1 cellular context compared by ENCODE assay signal in the genomic region with DNA sequence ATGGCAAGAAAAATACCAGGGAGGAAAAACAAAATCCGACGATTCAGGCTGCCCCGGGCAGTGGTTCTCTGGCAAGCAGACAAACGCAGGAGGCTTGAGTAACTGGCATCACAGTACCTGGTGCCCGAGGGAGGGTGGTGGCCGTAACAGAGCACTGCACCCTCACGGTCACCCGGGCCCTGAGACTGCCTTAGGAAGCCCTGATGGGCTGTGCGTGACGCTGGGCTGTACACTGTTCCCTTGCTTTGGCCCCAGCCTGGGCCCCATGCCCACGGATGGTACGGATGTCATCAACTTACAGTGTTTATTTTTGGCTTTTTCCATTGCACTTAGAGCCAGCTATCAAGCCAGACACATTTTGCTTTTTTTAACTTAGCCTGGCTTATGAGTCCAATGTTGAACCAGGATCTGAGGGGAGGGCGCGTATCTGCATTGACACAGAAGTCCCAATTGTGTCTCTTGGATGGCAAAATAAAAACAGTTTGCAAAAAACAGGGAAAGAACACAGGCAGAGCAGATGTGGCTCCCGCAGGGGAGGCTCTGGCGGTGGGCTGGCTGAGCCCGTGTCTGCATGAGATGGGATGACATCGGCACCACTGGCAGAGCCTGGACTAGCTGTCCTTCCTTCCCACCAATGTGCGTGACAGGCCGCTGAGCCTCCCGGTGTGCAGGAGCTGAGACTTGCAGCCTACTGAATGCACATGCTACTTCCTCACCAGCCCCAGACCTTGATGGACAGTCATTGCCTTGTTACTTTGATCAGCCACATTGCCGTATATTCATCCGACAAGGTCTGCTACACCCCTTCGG.
TF ChIP-seq lines count a peak whose summit lies in the region.

No MANE protein-coding gene starts in this region.

TF ChIP-seq in WTC11, 78 proteins besides CTCF, POLR2A, EP300 and RAD21 (continued from another document):
- TF ChIP-seq, protein P1, sequence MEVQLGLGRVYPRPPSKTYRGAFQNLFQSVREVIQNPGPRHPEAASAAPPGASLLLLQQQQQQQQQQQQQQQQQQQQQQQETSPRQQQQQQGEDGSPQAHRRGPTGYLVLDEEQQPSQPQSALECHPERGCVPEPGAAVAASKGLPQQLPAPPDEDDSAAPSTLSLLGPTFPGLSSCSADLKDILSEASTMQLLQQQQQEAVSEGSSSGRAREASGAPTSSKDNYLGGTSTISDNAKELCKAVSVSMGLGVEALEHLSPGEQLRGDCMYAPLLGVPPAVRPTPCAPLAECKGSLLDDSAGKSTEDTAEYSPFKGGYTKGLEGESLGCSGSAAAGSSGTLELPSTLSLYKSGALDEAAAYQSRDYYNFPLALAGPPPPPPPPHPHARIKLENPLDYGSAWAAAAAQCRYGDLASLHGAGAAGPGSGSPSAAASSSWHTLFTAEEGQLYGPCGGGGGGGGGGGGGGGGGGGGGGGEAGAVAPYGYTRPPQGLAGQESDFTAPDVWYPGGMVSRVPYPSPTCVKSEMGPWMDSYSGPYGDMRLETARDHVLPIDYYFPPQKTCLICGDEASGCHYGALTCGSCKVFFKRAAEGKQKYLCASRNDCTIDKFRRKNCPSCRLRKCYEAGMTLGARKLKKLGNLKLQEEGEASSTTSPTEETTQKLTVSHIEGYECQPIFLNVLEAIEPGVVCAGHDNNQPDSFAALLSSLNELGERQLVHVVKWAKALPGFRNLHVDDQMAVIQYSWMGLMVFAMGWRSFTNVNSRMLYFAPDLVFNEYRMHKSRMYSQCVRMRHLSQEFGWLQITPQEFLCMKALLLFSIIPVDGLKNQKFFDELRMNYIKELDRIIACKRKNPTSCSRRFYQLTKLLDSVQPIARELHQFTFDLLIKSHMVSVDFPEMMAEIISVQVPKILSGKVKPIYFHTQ (CRISPR knock-in tag; IDR thresholded peaks at IDR 0.05): no peak
- TF ChIP-seq, protein P2, sequence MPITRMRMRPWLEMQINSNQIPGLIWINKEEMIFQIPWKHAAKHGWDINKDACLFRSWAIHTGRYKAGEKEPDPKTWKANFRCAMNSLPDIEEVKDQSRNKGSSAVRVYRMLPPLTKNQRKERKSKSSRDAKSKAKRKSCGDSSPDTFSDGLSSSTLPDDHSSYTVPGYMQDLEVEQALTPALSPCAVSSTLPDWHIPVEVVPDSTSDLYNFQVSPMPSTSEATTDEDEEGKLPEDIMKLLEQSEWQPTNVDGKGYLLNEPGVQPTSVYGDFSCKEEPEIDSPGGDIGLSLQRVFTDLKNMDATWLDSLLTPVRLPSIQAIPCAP (CRISPR knock-in tag; IDR thresholded peaks at IDR 0.05): no peak
- TF ChIP-seq GRHL2 (CRISPR knock-in tag; IDR thresholded peaks at IDR 0.05; ENCODE audit: insufficient replicate concordance, severe bottlenecking) (no peak), JUN (CRISPR knock-in tag; IDR thresholded peaks at IDR 0.05) (no peak), HMGA2 (CRISPR knock-in tag; IDR thresholded peaks at IDR 0.05) (no peak), OVOL2 (CRISPR knock-in tag; IDR thresholded peaks at IDR 0.05; ENCODE audit: borderline replicate concordance) (no peak)
- TF ChIP-seq, protein P3, sequence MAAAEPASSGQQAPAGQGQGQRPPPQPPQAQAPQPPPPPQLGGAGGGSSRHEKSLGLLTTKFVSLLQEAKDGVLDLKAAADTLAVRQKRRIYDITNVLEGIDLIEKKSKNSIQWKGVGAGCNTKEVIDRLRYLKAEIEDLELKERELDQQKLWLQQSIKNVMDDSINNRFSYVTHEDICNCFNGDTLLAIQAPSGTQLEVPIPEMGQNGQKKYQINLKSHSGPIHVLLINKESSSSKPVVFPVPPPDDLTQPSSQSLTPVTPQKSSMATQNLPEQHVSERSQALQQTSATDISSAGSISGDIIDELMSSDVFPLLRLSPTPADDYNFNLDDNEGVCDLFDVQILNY (CRISPR knock-in tag; IDR thresholded peaks at IDR 0.05): no peak
- TF ChIP-seq, protein P4, sequence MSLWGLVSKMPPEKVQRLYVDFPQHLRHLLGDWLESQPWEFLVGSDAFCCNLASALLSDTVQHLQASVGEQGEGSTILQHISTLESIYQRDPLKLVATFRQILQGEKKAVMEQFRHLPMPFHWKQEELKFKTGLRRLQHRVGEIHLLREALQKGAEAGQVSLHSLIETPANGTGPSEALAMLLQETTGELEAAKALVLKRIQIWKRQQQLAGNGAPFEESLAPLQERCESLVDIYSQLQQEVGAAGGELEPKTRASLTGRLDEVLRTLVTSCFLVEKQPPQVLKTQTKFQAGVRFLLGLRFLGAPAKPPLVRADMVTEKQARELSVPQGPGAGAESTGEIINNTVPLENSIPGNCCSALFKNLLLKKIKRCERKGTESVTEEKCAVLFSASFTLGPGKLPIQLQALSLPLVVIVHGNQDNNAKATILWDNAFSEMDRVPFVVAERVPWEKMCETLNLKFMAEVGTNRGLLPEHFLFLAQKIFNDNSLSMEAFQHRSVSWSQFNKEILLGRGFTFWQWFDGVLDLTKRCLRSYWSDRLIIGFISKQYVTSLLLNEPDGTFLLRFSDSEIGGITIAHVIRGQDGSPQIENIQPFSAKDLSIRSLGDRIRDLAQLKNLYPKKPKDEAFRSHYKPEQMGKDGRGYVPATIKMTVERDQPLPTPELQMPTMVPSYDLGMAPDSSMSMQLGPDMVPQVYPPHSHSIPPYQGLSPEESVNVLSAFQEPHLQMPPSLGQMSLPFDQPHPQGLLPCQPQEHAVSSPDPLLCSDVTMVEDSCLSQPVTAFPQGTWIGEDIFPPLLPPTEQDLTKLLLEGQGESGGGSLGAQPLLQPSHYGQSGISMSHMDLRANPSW (CRISPR knock-in tag; conservative IDR thresholded peaks at IDR 0.05; ENCODE audit: low read depth): no peak
- TF ChIP-seq, protein P5, sequence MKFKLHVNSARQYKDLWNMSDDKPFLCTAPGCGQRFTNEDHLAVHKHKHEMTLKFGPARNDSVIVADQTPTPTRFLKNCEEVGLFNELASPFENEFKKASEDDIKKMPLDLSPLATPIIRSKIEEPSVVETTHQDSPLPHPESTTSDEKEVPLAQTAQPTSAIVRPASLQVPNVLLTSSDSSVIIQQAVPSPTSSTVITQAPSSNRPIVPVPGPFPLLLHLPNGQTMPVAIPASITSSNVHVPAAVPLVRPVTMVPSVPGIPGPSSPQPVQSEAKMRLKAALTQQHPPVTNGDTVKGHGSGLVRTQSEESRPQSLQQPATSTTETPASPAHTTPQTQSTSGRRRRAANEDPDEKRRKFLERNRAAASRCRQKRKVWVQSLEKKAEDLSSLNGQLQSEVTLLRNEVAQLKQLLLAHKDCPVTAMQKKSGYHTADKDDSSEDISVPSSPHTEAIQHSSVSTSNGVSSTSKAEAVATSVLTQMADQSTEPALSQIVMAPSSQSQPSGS (CRISPR knock-in tag; IDR thresholded peaks at IDR 0.05; ENCODE audit: borderline replicate concordance, low read depth): no peak
- TF ChIP-seq, protein P6, sequence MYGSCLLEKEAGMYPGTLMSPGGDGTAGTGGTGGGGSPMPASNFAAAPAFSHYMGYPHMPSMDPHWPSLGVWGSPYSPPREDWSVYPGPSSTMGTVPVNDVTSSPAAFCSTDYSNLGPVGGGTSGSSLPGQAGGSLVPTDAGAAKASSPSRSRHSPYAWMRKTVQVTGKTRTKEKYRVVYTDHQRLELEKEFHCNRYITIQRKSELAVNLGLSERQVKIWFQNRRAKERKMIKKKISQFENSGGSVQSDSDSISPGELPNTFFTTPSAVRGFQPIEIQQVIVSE (CRISPR knock-in tag; IDR thresholded peaks at IDR 0.05; ENCODE audit: borderline replicate concordance): no peak
